Comparison of ENCODE assay signal across 8 cellular contexts in genomic region chr16:301235-301634, GRCh38. TPM values are rescaled to one million over a fixed set of nuclear protein-coding genes. Genes with fewer than 3 reads are reported as not detected.
"Had no signal": no experiment of that assay in that cellular context is flagged by ENCODE, and none has a peak within 500 bp of the region (broad histone marks: within the 10 kb centered on the region; RNA-seq: fewer than 3 reads in every experiment).

No MANE protein-coding gene starts in this region.

- H3K27ac Mint-ChIP-seq: GM23338, IgD-negative memory B cell had no signal

- ATAC-seq: GM23338, HCT116, HepG2 had no signal

- H2AFZ ChIP-seq: GM23338 had no signal

- H3K4me2 ChIP-seq: GM23338 had no signal

- H3K9me3 Mint-ChIP-seq: GM23338, IgD-negative memory B cell had no signal

- H3K27me3 Mint-ChIP-seq: IgD-negative memory B cell had no signal

- H3K4me3 Mint-ChIP-seq: GM23338, IgD-negative memory B cell had no signal

- DNase-seq: KBM-7 had no signal

- H3K9me3 ChIP-seq: HAP-1 had no signal

- H3K4me1 Mint-ChIP-seq: GM23338 had no signal

- H3K4me1 ChIP-seq: HAP-1 had no signal

- H3K27ac ChIP-seq: HL-60 had no signal

RNA-seq across cellular contexts. Expression of gene ARHGDIG, which starts 20.8 kb away (rescaled TPM):
- total RNA-seq: HT1080 had no signal

RNA-seq across cellular contexts. Expression of gene RGS11, which starts 25.5 kb away (rescaled TPM):
- total RNA-seq: HepG2, HT1080 had no signal
